In genomic region chr5:64206653-64207052, GRCh38 we compare ENCODE assay signal across 1 cellular context.
TF ChIP-seq lines count a peak whose summit lies in the region.

No MANE protein-coding gene starts in this region.

TF ChIP-seq in GM23338, 12 proteins besides CTCF, POLR2A, EP300 and RAD21 (continued from another document):
- no peak for TF ChIP-seq ZNF462 (CRISPR knock-in tag; IDR thresholded peaks at IDR 0.05)
- TF ChIP-seq CREB1 (CRISPR knock-in tag; IDR thresholded peaks at IDR 0.05; ENCODE audit: low read depth): no peak
- TF ChIP-seq ETS1 (IDR thresholded peaks at IDR 0.05): no peak
- no peak for TF ChIP-seq ZNF331 (CRISPR knock-in tag; IDR thresholded peaks at IDR 0.05; ENCODE audit: low read depth)
- TF ChIP-seq EZH2 (IDR thresholded peaks at IDR 0.05; ENCODE audit: low read depth, unreplicated experiment): no peak
- no peak for TF ChIP-seq POLR2AphosphoS5 (IDR thresholded peaks at IDR 0.05; ENCODE audit: low read depth)
- no peak for TF ChIP-seq ZNF114 (CRISPR knock-in tag; IDR thresholded peaks at IDR 0.05)
- no peak for TF ChIP-seq STAT1 (IDR thresholded peaks at IDR 0.05; ENCODE audit: unreplicated experiment)
- no peak for TF ChIP-seq EZH2phosphoT487 (IDR thresholded peaks at IDR 0.05; ENCODE audit: unreplicated experiment)
- no peak for TF ChIP-seq JUNB (IDR thresholded peaks at IDR 0.05; ENCODE audit: unreplicated experiment)
